10 cellular contexts compared by ENCODE assay signal in the genomic region with DNA sequence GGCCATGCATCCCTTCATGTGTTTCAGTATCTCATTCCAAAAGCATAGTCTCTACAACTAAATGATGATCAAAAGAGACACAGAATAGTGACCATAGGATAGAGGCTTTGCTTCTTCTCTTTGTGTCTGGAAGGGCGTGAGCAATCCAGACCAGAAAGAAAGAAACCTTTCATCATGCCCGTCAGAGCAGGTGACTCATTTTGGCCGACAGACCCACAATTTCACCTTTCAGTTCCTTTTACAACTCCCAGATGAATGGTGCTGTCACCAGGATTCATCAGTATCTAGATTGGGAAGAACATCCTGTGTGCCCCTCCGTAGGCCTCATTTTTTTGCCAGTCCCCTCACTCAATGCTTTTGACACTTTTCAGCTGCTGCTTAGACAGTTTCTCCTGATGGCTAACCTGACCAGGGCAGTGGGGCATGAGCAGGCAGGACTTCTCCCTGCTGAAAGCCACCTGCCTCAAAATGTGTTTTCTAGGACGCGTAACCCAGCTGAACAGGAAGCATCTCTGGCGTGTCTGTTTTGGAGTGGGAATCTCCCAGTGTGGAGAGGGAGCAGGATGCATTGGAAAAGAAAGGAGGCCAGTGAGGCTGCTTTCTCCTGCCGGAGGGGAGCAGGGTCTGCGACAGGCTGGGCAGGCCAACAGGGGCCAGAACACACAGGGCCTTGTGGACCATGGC. TPM values are rescaled to one million over a fixed set of nuclear protein-coding genes. Genes with fewer than 3 reads are reported as not detected.
A peak's percentile ranks its signal among the peaks of the same experiment; 100 is the strongest.
DNase-seq lines count a peak whose midpoint lies in the region; ATAC-seq, FAIRE-seq and TF ChIP-seq lines count a peak whose summit lies in the region.
"Had no signal": no experiment of that assay in that cellular context is flagged by ENCODE, and none has a peak within 500 bp of the region (broad histone marks: within the 10 kb centered on the region; RNA-seq: fewer than 3 reads in every experiment).

No MANE protein-coding gene starts in this region.

- DNase-seq in G401 (ENCODE audit: low spot score) (peak; percentile 90), H1 (ENCODE audit: low read depth in 1 of 2, low spot score in 2 of 2) (no peak), NCI-H187 (lab: John Stamatoyannopoulos, UW) (no peak), coronary artery (ENCODE audit: low spot score) (no peak), globus pallidus (ENCODE audit: low spot score) (no peak)
- no peak for DNase-seq in activated CD4-positive, alpha-beta T cell treated with anti-CD3 and anti-CD28 coated beads, Interleukin-2, amount 10 ng/mL, durations not matched to agents 7 days and 5 days
- DNase-seq: activated CD8-positive, alpha-beta memory T cell treated with anti-CD3 and anti-CD28 coated beads, Interleukin-2, amount 50 U/mL, for 4 hours had no signal

- no peak overlapping the region for H4K8ac ChIP-seq in H1 (ENCODE audit: extremely low read depth, insufficient read depth, low read length)

- H3K4me3 Mint-ChIP-seq in activated CD4-positive, alpha-beta T cell treated with anti-CD3 and anti-CD28 coated beads, Interleukin-2, amount 10 ng/mL, durations not matched to agents 7 days and 5 days = no peak overlapping the region
- H3K4me3 Mint-ChIP-seq: CD14-positive monocyte had no signal

- H2AFZ ChIP-seq in H1 (ENCODE audit: low read length) = 0 out of 2 replicates have a peak overlapping the region, but pooled peaks have one; percentile 8

- no peaks in the 10 kb centered on the region for H3K36me3 Mint-ChIP-seq in activated CD4-positive, alpha-beta T cell treated with anti-CD3 and anti-CD28 coated beads, Interleukin-2, amount 10 ng/mL, durations not matched to agents 7 days and 5 days (ENCODE audit: low read depth)
- H3K36me3 Mint-ChIP-seq: CD14-positive monocyte had no signal

- H2BK20ac ChIP-seq in H1 (ENCODE audit: low read length) = no peak overlapping the region

- 82% methylated on average over 9 of the region's 9 CpGs; no CpG with 5 or more reads in 1 of the 2 experiments for WGBS in H1 (ENCODE audit: extremely low coverage in 1 of 2, insufficient coverage in 1 of 2, insufficient read length in 1 of 2, insufficient replicate concordance in 2 of 2, low coverage in 1 of 2, low lambda C conversion rate in 2 of 2, missing lambda C conversion rate in 1 of 2), 2 experiments

- H4K91ac ChIP-seq in H1 (replicated peaks; ENCODE audit: insufficient read length, low read length) = no peak overlapping the region

- H3K9ac ChIP-seq in H1 (replicated peaks in 1 of 4; ENCODE audit: extremely low read depth in 1 of 4, low read depth in 3 of 4, low read length in 3 of 4) = no peak overlapping the region; a peak in 1 of 7 replicates

- no peak overlapping the region for H2BK120ac ChIP-seq in H1 (replicated peaks; ENCODE audit: low read depth, low read length)

- no peak for TF ChIP-seq CTCF in H1 (IDR thresholded peaks at IDR 0.05; ENCODE audit: control extremely low read depth in 1 of 3, insufficient read depth in 1 of 3, low read depth in 1 of 3, low read length in 3 of 3)
- no peak for TF ChIP-seq CTCF in coronary artery (IDR thresholded peaks at IDR 0.05)

- H2BK5ac ChIP-seq in H1 (ENCODE audit: low read depth, low read length) = no peak overlapping the region

- ATAC-seq in GM21447 (IDR thresholded peaks at IDR 0.05; ENCODE audit: unreplicated experiment) = peak; percentile 93
- ATAC-seq in HG03460 (IDR thresholded peaks at IDR 0.05; ENCODE audit: unreplicated experiment) = peak; percentile 69

- H3K27me3 Mint-ChIP-seq in activated CD4-positive, alpha-beta T cell treated with anti-CD3 and anti-CD28 coated beads, Interleukin-2, amount 10 ng/mL, durations not matched to agents 7 days and 5 days = peaks cover 8% of the 10 kb centered on the region

- H3K36me3 ChIP-seq in H1 (ENCODE audit: control insufficient read depth in 2 of 4, insufficient read depth in 4 of 4, low read length in 3 of 4) = no peaks in the 10 kb centered on the region

- no peak overlapping the region for H2BK12ac ChIP-seq in H1 (ENCODE audit: low read depth, low read length)

- H3K9me3 ChIP-seq in H1 (ENCODE audit: insufficient read depth in 2 of 2, low read depth in 1 of 2, low read length in 1 of 2) = no peaks in the 10 kb centered on the region

- no peak overlapping the region for H3K56ac ChIP-seq in H1 (replicated peaks; ENCODE audit: insufficient read length, low read depth, low read length)

- POLR2A ChIA-PET in H1 (lab: Charles Lee; ENCODE audit: partially characterized antibody) = interaction anchor here (1.3 kb wide), 1 partner anchor 13 kb away, joined by 3 read pairs; no protein-coding TSS in a partner anchor
- POLR2A ChIA-PET in activated CD4-positive, alpha-beta T cell treated with anti-CD3 and anti-CD28 coated beads, Interleukin-2, amount 10 ng/mL, durations not matched to agents 7 days and 5 days (lab: Charles Lee) = no interaction called here

- H3K4me3 ChIP-seq in H1 (ENCODE audit: extremely low read depth in 1 of 4, insufficient read depth in 2 of 4, low read depth in 3 of 4, low read length in 4 of 4) = no peak overlapping the region
- H3K4me3 ChIP-seq in coronary artery = no peak overlapping the region

- H4K5ac ChIP-seq in H1 (ENCODE audit: insufficient read length, low read depth, low read length) = no peak overlapping the region

- no peaks in the 10 kb centered on the region for H3K79me2 ChIP-seq in H1 (ENCODE audit: control insufficient read depth in 1 of 2, insufficient read depth in 2 of 2, low read length in 2 of 2)

- CTCF ChIA-PET in H1 (lab: Charles Lee; ENCODE audit: partially characterized antibody) = interaction anchor here (1.6 to 1.7 kb wide), 2 partner anchors 10 to 19 kb away, joined by 4 read pairs; no protein-coding TSS in a partner anchor
- CTCF ChIA-PET in activated CD4-positive, alpha-beta T cell treated with anti-CD3 and anti-CD28 coated beads, Interleukin-2, amount 10 ng/mL, durations not matched to agents 7 days and 5 days (lab: Charles Lee) = no interaction called here

- TF ChIP-seq RAD21 in H1 (IDR thresholded peaks at IDR 0.05 in 1 of 2, conservative IDR thresholded peaks at IDR 0.05 in 1 of 2; ENCODE audit: low read depth in 2 of 2, low read length in 2 of 2) = no peak

- no peak overlapping the region for H3K14ac ChIP-seq in H1 (ENCODE audit: insufficient read length)

- peaks cover 0 to under 1% (median 0%) of the 10 kb centered on the region in 4 experiments; a peak in 1 of 7 replicates for H3K27me3 ChIP-seq in H1 (replicated peaks in 1 of 4; ENCODE audit: control insufficient read depth in 3 of 4, extremely low read depth in 1 of 4, insufficient read depth in 3 of 4, low read length in 3 of 4)

- H3K4me1 Mint-ChIP-seq in activated CD4-positive, alpha-beta T cell treated with anti-CD3 and anti-CD28 coated beads, Interleukin-2, amount 10 ng/mL, durations not matched to agents 7 days and 5 days = no peaks in the 10 kb centered on the region
- H3K4me1 Mint-ChIP-seq: CD14-positive monocyte had no signal

- in situ Hi-C loops in G401 (cut with HindIII; ENCODE audit: low sequenced_read_pairs) = no loop called here

- no peak overlapping the region for H3K23ac ChIP-seq in H1 (ENCODE audit: insufficient read length)

- TF ChIP-seq POLR2A in H1 (IDR thresholded peaks at IDR 0.05; ENCODE audit: control extremely low read depth in 1 of 2, low read depth in 2 of 2, low read length in 2 of 2) = no peak

- H3K4ac ChIP-seq in H1 (replicated peaks; ENCODE audit: insufficient read length, low read depth, low read length) = no peak overlapping the region

- no peak overlapping the region for H2AK5ac ChIP-seq in H1 (ENCODE audit: low read depth, low read length)

- H3K9me3 Mint-ChIP-seq in activated CD4-positive, alpha-beta T cell treated with anti-CD3 and anti-CD28 coated beads, Interleukin-2, amount 10 ng/mL, durations not matched to agents 7 days and 5 days = no peaks in the 10 kb centered on the region

- no peaks in the 10 kb centered on the region for H4K20me1 ChIP-seq in H1 (replicated peaks in 1 of 2; ENCODE audit: control insufficient read depth in 1 of 2, insufficient read depth in 2 of 2, low read length in 2 of 2)

- TF ChIP-seq EP300 in H1 (IDR thresholded peaks at IDR 0.05; ENCODE audit: borderline replicate concordance in 1 of 2, low read depth in 2 of 2, low read length in 2 of 2) = no peak

- no peak for FAIRE-seq in H1 (lab: Jason Lieb, UNC)

- H3K27ac ChIP-seq in H1 (ENCODE audit: low read depth, low read length) (no peak overlapping the region), coronary artery (no peak overlapping the region)

- H3K18ac ChIP-seq in H1 (ENCODE audit: extremely low read depth, low read length) = no peak overlapping the region

- no peaks in the 10 kb centered on the region for H3K4me1 ChIP-seq in H1 (replicated peaks in 1 of 4; ENCODE audit: control insufficient read depth in 3 of 4, insufficient read depth in 4 of 4, low read length in 3 of 4)

- H3K79me1 ChIP-seq in H1 (ENCODE audit: low read depth, low read length) = no peaks in the 10 kb centered on the region

- no peak overlapping the region for H3K27ac Mint-ChIP-seq in activated CD4-positive, alpha-beta T cell treated with anti-CD3 and anti-CD28 coated beads, Interleukin-2, amount 10 ng/mL, durations not matched to agents 7 days and 5 days

- H3K4me2 ChIP-seq in H1 (ENCODE audit: insufficient read depth in 1 of 2, low read depth in 2 of 2, low read length in 2 of 2) = no peak overlapping the region

- H3K23me2 ChIP-seq in H1 (ENCODE audit: low read depth, low read length) = no peaks in the 10 kb centered on the region

- no peak overlapping the region for H2BK15ac ChIP-seq in H1 (ENCODE audit: low read length)

TF ChIP-seq in H1, 55 proteins besides CTCF, POLR2A, EP300 and RAD21 (continues in another document):
- TF ChIP-seq SP4 (IDR thresholded peaks at IDR 0.05; ENCODE audit: low read length) (no peak), SP1 (IDR thresholded peaks at IDR 0.05; ENCODE audit: low read depth, low read length) (no peak), CHD2 (IDR thresholded peaks at IDR 0.05; ENCODE audit: low read length) (no peak), CEBPB (IDR thresholded peaks at IDR 0.05; ENCODE audit: low read depth, low read length) (no peak), POLR2AphosphoS5 (IDR thresholded peaks at IDR 0.05; ENCODE audit: low read depth, low read length) (no peak), YY1 (IDR thresholded peaks at IDR 0.05; ENCODE audit: low read depth, low read length) (no peak)

RNA-seq across cellular contexts. Expression of a gene that starts 21.2 kb away (rescaled TPM):
- total RNA-seq in G401 (2014; rRNA removed; shearing (Covaris generic)) = 1.1 TPM in 1 of 2 replicates, not detected in the other
- total RNA-seq in H1 (2021; fragmentation: NEBNext Ultra II Directional; extraction: Animal tissue kit (Norgen Biotek cat#: 25700)) = 0.56 and 0.69 TPM in 2 replicates
- polyA plus RNA-seq in H1 (2011; rRNA removed) = 0.36 and 0.38 TPM in 2 replicates
- 0.44 TPM for polyA plus RNA-seq in H1 (2011; cell fraction: cytosol; rRNA removed)
- 0.76 TPM for polyA plus RNA-seq in H1 (2011; cell fraction: nucleus; rRNA removed)
- polyA plus RNA-seq in H1 (2012, experiment 1 of 2) = 0.25 to 0.72 TPM (median 0.42 TPM) in 4 replicates
- polyA plus RNA-seq in H1 (2012, experiment 2 of 2) = 0.16 TPM
- 0.51 TPM for polyA plus RNA-seq in H1 (2013, experiment 1 of 2)
- 0.39 TPM for polyA plus RNA-seq in H1 (2013, experiment 2 of 2)
- 0.41 and 0.91 TPM in 2 replicates for polyA minus RNA-seq in H1 (2011; rRNA and poly(A)+ RNA removed)
- polyA minus RNA-seq in H1 (2011; cell fraction: cytosol; rRNA and poly(A)+ RNA removed) = not detected
- polyA minus RNA-seq in H1 (2011; cell fraction: nucleus; rRNA and poly(A)+ RNA removed) = 1.00 TPM
- total RNA-seq in activated CD4-positive, alpha-beta T cell treated with anti-CD3 and anti-CD28 coated beads, Interleukin-2, amount 10 ng/mL, durations not matched to agents 7 days and 5 days = not detected
